In the genomic region with DNA sequence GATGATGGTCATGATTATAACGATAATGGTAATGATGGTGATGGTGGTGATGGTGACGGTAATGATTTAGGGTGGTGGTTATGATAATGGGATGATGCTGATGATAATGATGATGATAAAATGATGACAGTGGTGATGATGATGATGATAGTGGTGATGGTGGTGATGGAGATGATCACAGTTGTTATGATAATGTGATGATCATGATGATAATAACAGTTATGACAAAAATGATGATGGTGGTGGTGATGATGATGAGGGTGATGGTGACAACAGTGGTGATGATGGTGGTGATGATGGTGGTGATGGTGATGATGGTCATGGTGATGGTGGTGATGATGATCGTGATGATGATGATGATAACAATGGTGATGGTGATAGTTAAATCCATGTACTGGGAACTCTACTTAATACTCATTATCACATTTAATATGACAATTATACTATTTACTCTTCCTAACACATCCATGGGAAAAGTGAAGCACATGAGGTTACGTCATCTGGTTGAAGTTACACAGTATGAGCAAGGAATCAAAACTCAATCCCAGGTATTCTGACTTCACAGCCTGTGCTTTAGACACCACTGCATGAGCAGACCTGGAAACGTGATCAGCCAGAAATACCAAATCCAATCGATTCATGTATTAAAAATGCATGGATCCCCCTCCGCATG, we compare ENCODE assay signal across 28 cellular contexts.
"Had no signal": no experiment of that assay in that cellular context is flagged by ENCODE, and none has a peak within 500 bp of the region (broad histone marks: within the 10 kb centered on the region; RNA-seq: fewer than 3 reads in every experiment).

No MANE protein-coding gene starts in this region.

- DNase-seq: activated CD4-positive, alpha-beta memory T cell treated with anti-CD3 and anti-CD28 coated beads for 36 hours; activated CD4-positive, alpha-beta T cell treated with anti-CD3 and anti-CD28 coated beads for 36 hours; activated CD4-positive, alpha-beta T cell treated with anti-CD3 and anti-CD28 coated beads, Interleukin-2, amount 10 ng/mL, durations not matched to agents 24 days and 14 days; activated CD4-positive, CD25-positive, alpha-beta regulatory T cell; activated CD4-positive, CD25-positive, alpha-beta regulatory T cell treated with anti-CD3 and anti-CD28 coated beads, Interleukin-2, amount 50 U/mL, for 72 hours; activated CD8-positive, alpha-beta memory T cell treated with anti-CD3 and anti-CD28 coated beads, Interleukin-2, amount 50 U/mL, for 48 hours; activated gamma-delta T cell; activated naive CD4-positive, alpha-beta T cell; activated naive CD4-positive, alpha-beta T cell treated with anti-CD3 and anti-CD28 coated beads, Interleukin-2, amount 10 ng/mL, durations not matched to agents 7 days and 5 days; activated naive CD8-positive, alpha-beta T cell treated with anti-CD3 and anti-CD28 coated beads, Interleukin-2, amount 10 ng/mL, durations not matched to agents 7 days and 5 days; activated T-cell treated with anti-CD3 and anti-CD28 coated beads for 4 hours; activated T-cell treated with anti-CD3 and anti-CD28 coated beads, Interleukin-2, amount 50 U/mL, for 72 hours; brain microvascular endothelial cell; caudate nucleus; effector CD8-positive, alpha-beta T cell; esophagus squamous epithelium; foreskin melanocyte; T-helper 1 cell; T-helper 17 cell; T1000 had no signal

- H3K27ac ChIP-seq: ascending aorta, brain microvascular endothelial cell, epithelial cell of prostate, esophagus squamous epithelium, gastroesophageal sphincter had no signal

- H3K9me3 ChIP-seq: ascending aorta had no signal

- ATAC-seq: activated CD4-positive, alpha-beta T cell treated with anti-CD3 and anti-CD28 coated beads for 36 hours; activated naive CD4-positive, alpha-beta T cell treated with anti-CD3 and anti-CD28 coated beads, Interleukin-2, amount 50 U/mL, for 72 hours; activated T-cell treated with anti-CD3 and anti-CD28 coated beads, Interleukin-2, amount 50 U/mL, for 72 hours; gastroesophageal sphincter; T-helper 17 cell had no signal

- H3K4me3 ChIP-seq: ascending aorta, esophagus squamous epithelium, gastroesophageal sphincter had no signal

- FAIRE-seq: bronchial epithelial cell, colon, endometrium, endothelial cell of umbilical vein had no signal

- H3K27me3 ChIP-seq: ascending aorta, brain microvascular endothelial cell, esophagus squamous epithelium, gastroesophageal sphincter had no signal

- H3K4me1 ChIP-seq: ascending aorta, esophagus squamous epithelium, gastroesophageal sphincter had no signal

- H3K36me3 ChIP-seq: ascending aorta, brain microvascular endothelial cell, esophagus squamous epithelium, gastroesophageal sphincter had no signal
